In the genomic region with DNA sequence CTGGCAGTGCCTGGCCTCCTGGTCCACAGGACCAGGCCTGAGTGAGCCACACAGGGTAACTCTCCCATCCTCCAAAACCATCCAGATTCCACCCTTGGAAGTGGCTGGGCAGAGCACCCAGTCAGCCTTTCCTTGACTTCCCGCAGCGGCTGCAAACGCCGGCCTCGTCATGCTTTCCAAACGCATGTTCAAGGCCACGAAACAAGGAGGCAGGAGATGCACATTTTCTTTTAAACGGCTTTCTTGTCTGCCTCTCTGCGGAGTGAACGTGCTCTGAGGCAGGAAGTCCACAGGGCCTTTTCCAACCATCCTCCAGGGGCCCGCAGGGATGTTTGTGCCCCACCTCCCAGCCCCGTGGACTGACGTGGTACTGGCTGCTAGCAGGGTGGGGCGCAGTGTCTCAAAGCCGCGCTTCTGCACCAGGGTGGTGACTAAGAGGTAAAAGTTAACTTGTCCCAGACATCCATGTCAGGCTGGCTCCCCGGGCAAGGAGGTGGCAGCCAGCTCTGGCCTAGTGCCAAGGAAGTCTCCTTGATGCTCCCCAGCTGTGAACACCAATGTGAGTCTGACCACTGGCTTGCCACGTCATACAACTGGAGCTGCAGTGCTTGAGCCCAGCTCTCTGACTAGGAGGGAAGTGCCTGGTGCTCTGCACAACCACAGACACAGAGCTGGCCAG, we compare ENCODE assay signal across 11 cellular contexts. TPM values are rescaled to one million over a fixed set of nuclear protein-coding genes. Genes with fewer than 3 reads are reported as not detected.
A peak's percentile ranks its signal among the peaks of the same experiment; 100 is the strongest.
DNase-seq lines count a peak whose midpoint lies in the region; ATAC-seq, FAIRE-seq and TF ChIP-seq lines count a peak whose summit lies in the region.
"Had no signal": no experiment of that assay in that cellular context is flagged by ENCODE, and none has a peak within 500 bp of the region (broad histone marks: within the 10 kb centered on the region; RNA-seq: fewer than 3 reads in every experiment).

No MANE protein-coding gene starts in this region.

- DNase-seq in Calu3 (peak; percentile 12), HT1080 (ENCODE audit: low read depth) (peak; percentile 94), brain pericyte (ENCODE audit: low read depth, low spot score) (peak; percentile 45), kidney (peak; percentile 57), HTR-8/SVneo (ENCODE audit: insufficient read length, low spot score) (no peak), NCI-H748 treated with DMSO at 0.1 percent for 48 hours (lab: John Stamatoyannopoulos, UW) (no peak), CD1c-positive myeloid dendritic cell (ENCODE audit: extremely low spot score) (no peak)
- DNase-seq: H9 had no signal

- CTCF ChIA-PET in Calu3 (lab: Charles Lee) = no interaction called here

- no peak overlapping the region for H3K27ac ChIP-seq in kidney (ENCODE audit: low read depth in 2 of 2, low read length in 2 of 2)
- H3K27ac ChIP-seq: psoas muscle had no signal

- FAIRE-seq in kidney (lab: Jason Lieb, UNC) = no peak
- no peak for FAIRE-seq in HTR-8/SVneo (lab: Jason Lieb, UNC)

- H3K27me3 Mint-ChIP-seq in Calu3 (ENCODE audit: unreplicated experiment) = peaks cover 74% of the 10 kb centered on the region

- BruUV-seq in Calu3 (replicated peaks; lab: Mats Ljungman, UMichigan) = no TSS peak

- no peaks in the 10 kb centered on the region for H3K4me1 ChIP-seq in kidney (ENCODE audit: control insufficient read depth in 1 of 2, insufficient read depth in 1 of 2, low read depth in 1 of 2, low read length in 2 of 2)
- H3K4me1 ChIP-seq: psoas muscle had no signal

- no peaks in the 10 kb centered on the region for H3K4me1 Mint-ChIP-seq in Calu3 (ENCODE audit: low read depth, unreplicated experiment)
- H3K4me1 Mint-ChIP-seq: activated naive CD4-positive, alpha-beta T cell treated with anti-CD3 and anti-CD28 coated beads, Interleukin-2, amount 50 U/mL, for 24 hours had no signal

- H3K36me3 Mint-ChIP-seq in Calu3 (ENCODE audit: insufficient read depth, unreplicated experiment) = peaks cover 5% of the 10 kb centered on the region
- H3K36me3 Mint-ChIP-seq: activated naive CD4-positive, alpha-beta T cell treated with anti-CD3 and anti-CD28 coated beads, Interleukin-2, amount 50 U/mL, for 24 hours had no signal

- no peaks in the 10 kb centered on the region for H3K36me3 ChIP-seq in kidney (ENCODE audit: control insufficient read depth in 1 of 2, insufficient read depth in 2 of 2, low read length in 2 of 2)

- H3K9me3 ChIP-seq in kidney (ENCODE audit: control insufficient read depth in 1 of 2, low read length in 2 of 2) = no peaks in the 10 kb centered on the region
- H3K9me3 ChIP-seq: psoas muscle had no signal

- no peak overlapping the region for H3K4me3 ChIP-seq in kidney (ENCODE audit: low read length in 2 of 2)
- H3K4me3 ChIP-seq: psoas muscle had no signal

- H3K4me3 Mint-ChIP-seq in Calu3 (ENCODE audit: low read depth, unreplicated experiment) = no peak overlapping the region
- H3K4me3 Mint-ChIP-seq: activated naive CD4-positive, alpha-beta T cell treated with anti-CD3 and anti-CD28 coated beads, Interleukin-2, amount 50 U/mL, for 24 hours; H9 had no signal

- intact Hi-C loops in Calu3 (cut with micrococcal nuclease; ENCODE audit: unreplicated experiment) (no loop called here), kidney (cut with DNase I) (no loop called here)

- no peak overlapping the region for H3K9ac ChIP-seq in kidney (ENCODE audit: low read length in 2 of 2)

- no peaks in the 10 kb centered on the region for H3K9me3 Mint-ChIP-seq in Calu3 (ENCODE audit: low read depth, unreplicated experiment)
- H3K9me3 Mint-ChIP-seq: activated naive CD4-positive, alpha-beta T cell treated with anti-CD3 and anti-CD28 coated beads, Interleukin-2, amount 50 U/mL, for 24 hours; H9 had no signal

- no peak overlapping the region for H3K27ac Mint-ChIP-seq in Calu3 (ENCODE audit: unreplicated experiment)
- H3K27ac Mint-ChIP-seq: activated naive CD4-positive, alpha-beta T cell treated with anti-CD3 and anti-CD28 coated beads, Interleukin-2, amount 50 U/mL, for 24 hours had no signal

- no peak for ATAC-seq in HG02610 (IDR thresholded peaks at IDR 0.05; ENCODE audit: unreplicated experiment)
- ATAC-seq: psoas muscle had no signal

- TF ChIP-seq CTCF in Calu3 (IDR thresholded peaks at IDR 0.05; ENCODE audit: unreplicated experiment) = no peak
- TF ChIP-seq CTCF in kidney (IDR thresholded peaks at IDR 0.05; ENCODE audit: borderline replicate concordance, extremely low read depth, insufficient read depth) = no peak

RNA-seq across cellular contexts. Expression of gene KCNA5, which starts 45.0 kb away (rescaled TPM):
- total RNA-seq in Calu3 (2022) = not detected in 2 replicates
- not detected in 2 replicates for total RNA-seq in HT1080 (2014; rRNA removed; shearing (Covaris generic))
- not detected in 2 replicates for polyA plus RNA-seq in HT1080 (2015; cell fraction: cytosol; rRNA removed)
- polyA plus RNA-seq in HT1080 (2015; cell fraction: nucleus; rRNA removed) = not detected in 2 replicates
- total RNA-seq in kidney = 2.9 TPM
- polyA plus RNA-seq in kidney (ENCODE audit: insufficient read depth, low read depth, low replicate concordance) = 1.8 TPM

Comparison
In these comparisons a context has a peak if more than half of its experiments do, and no peak if none do; other contexts are left out.
1. DNase-seq: peak in Calu3 (single experiment), HT1080 (single experiment), brain pericyte (single experiment) and kidney (single experiment); none in HTR-8/SVneo (single experiment), NCI-H748 treated with DMSO at 0.1 percent for 48 hours (single experiment) and CD1c-positive myeloid dendritic cell (single experiment).